Comparison of ENCODE assay signal across 9 cellular contexts in genomic region chr20:36154696-36155628, GRCh38. TPM values are rescaled to one million over a fixed set of nuclear protein-coding genes. Genes with fewer than 3 reads are reported as not detected.
DNase-seq lines count a peak whose midpoint lies in the region; ATAC-seq, FAIRE-seq and TF ChIP-seq lines count a peak whose summit lies in the region.
"Had no signal": no experiment of that assay in that cellular context is flagged by ENCODE, and none has a peak within 500 bp of the region (broad histone marks: within the 10 kb centered on the region; RNA-seq: fewer than 3 reads in every experiment).

Gene EPB41L1 (plus strand): TSS chr20:36154740. CDS start chr20:36173778, 19,038 bp downstream.

- no peak for TF ChIP-seq POLR2A in H54 (IDR thresholded peaks at IDR 0.05; ENCODE audit: low read depth, low read length)
- no peak for TF ChIP-seq POLR2A in GM18505 (IDR thresholded peaks at IDR 0.05; ENCODE audit: borderline replicate concordance, extremely low read depth, insufficient read depth, insufficient read length)

- H3K36me3 ChIP-seq in OCI-LY3 (replicated peaks; ENCODE audit: low read depth, low read length) (no peaks in the 10 kb centered on the region), endodermal cell (ENCODE audit: control insufficient read depth, insufficient read depth, low read length) (no peaks in the 10 kb centered on the region), mucosa of descending colon (ENCODE audit: low read depth) (no peaks in the 10 kb centered on the region), upper lobe of right lung (no peaks in the 10 kb centered on the region)

- intact Hi-C loops in mucosa of descending colon (cut with DNase I, micrococcal nuclease) (no loop called here), upper lobe of right lung (cut with DNase I) (no loop called here)

- no peaks in the 10 kb centered on the region for H3K9me3 Mint-ChIP-seq in endodermal cell

- peaks cover 7% of the 10 kb centered on the region; the same call in 1 of the 2 replicates for H3K27me3 ChIP-seq in OCI-LY3 (ENCODE audit: low read depth, low read length)
- H3K27me3 ChIP-seq in endodermal cell (ENCODE audit: control insufficient read depth, insufficient read depth, low read length, poor library complexity, severe bottlenecking) = peaks cover 27% of the 10 kb centered on the region
- H3K27me3 ChIP-seq in upper lobe of right lung = no peaks in the 10 kb centered on the region

- no peak within 1 kb of the TSS for H3K27ac Mint-ChIP-seq in endodermal cell

- no peak within 1 kb of the TSS for H2AFZ ChIP-seq in OCI-LY3 (ENCODE audit: low read depth, low read length)

- peak within 1 kb of the TSS; percentile 66 for H3K4me2 ChIP-seq in OCI-LY3 (ENCODE audit: low read length)

- peaks cover 32% of the 10 kb centered on the region for H3K27me3 Mint-ChIP-seq in endodermal cell (ENCODE audit: insufficient read depth)

- DNase-seq in EL (peak; percentile 18), endodermal cell (peak; percentile 84), mucosa of descending colon (peak in 1 of 3 donors; percentile 18), upper lobe of right lung (no peak), NAMALWA (ENCODE audit: low spot score) (no peak), H54 (ENCODE audit: insufficient read length, low spot score) (no peak)

- no peaks in the 10 kb centered on the region for H3K9me3 ChIP-seq in OCI-LY3 (ENCODE audit: insufficient read depth, low read length)
- H3K9me3 ChIP-seq in endodermal cell (ENCODE audit: control insufficient read depth, low read length) = no peaks in the 10 kb centered on the region
- no peaks in the 10 kb centered on the region for H3K9me3 ChIP-seq in mucosa of descending colon
- H3K9me3 ChIP-seq in upper lobe of right lung = no peaks in the 10 kb centered on the region

- H3K36me3 Mint-ChIP-seq in endodermal cell (ENCODE audit: low read depth) = no peaks in the 10 kb centered on the region

- H3K79me2 ChIP-seq in OCI-LY3 (ENCODE audit: low read length) = no peaks in the 10 kb centered on the region

- peak within 1 kb of the TSS; percentile 17; the same call in 1 of the 2 replicates for H3K9ac ChIP-seq in OCI-LY3 (ENCODE audit: low read length)
- peak within 1 kb of the TSS; percentile 38 for H3K9ac ChIP-seq in endodermal cell (ENCODE audit: extremely low read depth, low read length, poor library complexity, severe bottlenecking)

- H3K4me1 ChIP-seq in OCI-LY3 (ENCODE audit: low read length) (peaks cover 4% of the 10 kb centered on the region; the same call in 1 of the 2 replicates), endodermal cell (ENCODE audit: control insufficient read depth, insufficient read depth, low read length) (no peaks in the 10 kb centered on the region), mucosa of descending colon (ENCODE audit: low read depth) (peaks cover 2% of the 10 kb centered on the region), upper lobe of right lung (peaks cover 18% of the 10 kb centered on the region)

- TF ChIP-seq CTCF in OCI-LY3 (IDR thresholded peaks at IDR 0.05; ENCODE audit: low read depth, low read length) (no peak), endodermal cell (conservative IDR thresholded peaks at IDR 0.05) (no peak), mucosa of descending colon (IDR thresholded peaks at IDR 0.05) (no peak), upper lobe of right lung (IDR thresholded peaks at IDR 0.05) (no peak)

- H4K20me1 ChIP-seq in OCI-LY3 (ENCODE audit: insufficient read depth, low read length) = no peaks in the 10 kb centered on the region

- ATAC-seq in mucosa of descending colon = no peak
- ATAC-seq in upper lobe of right lung = no peak
- no peak for ATAC-seq in GM18505 (IDR thresholded peaks at IDR 0.05; ENCODE audit: unreplicated experiment)

- H3K4me3 Mint-ChIP-seq in endodermal cell = peak within 1 kb of the TSS; percentile 65

- no peak for FAIRE-seq in H54 (lab: Jason Lieb, UNC)

- WGBS in endodermal cell (ENCODE audit: insufficient coverage in 1 of 2, insufficient read length in 1 of 2), 2 experiments = 8 to 32% methylated on average over 10 to 51 of the region's 51 CpGs

- no peak within 1 kb of the TSS for H3K27ac ChIP-seq in OCI-LY3 (ENCODE audit: low read length)
- no peak within 1 kb of the TSS for H3K27ac ChIP-seq in endodermal cell (ENCODE audit: low read depth, low read length)
- H3K27ac ChIP-seq in upper lobe of right lung = peak within 1 kb of the TSS; percentile 55

- H3K4me3 ChIP-seq in OCI-LY3 (ENCODE audit: low read length) (peak within 1 kb of the TSS; percentile 71), endodermal cell (ENCODE audit: low read length) (peak within 1 kb of the TSS; percentile 80), mucosa of descending colon (no peak within 1 kb of the TSS), upper lobe of right lung (peak within 1 kb of the TSS; percentile 62)

- H3K4me1 Mint-ChIP-seq in endodermal cell = peaks cover 2% of the 10 kb centered on the region

RNA-seq across cellular contexts. Expression of gene EPB41L1, which starts in this region (rescaled TPM):
- total RNA-seq in endodermal cell = 10 to 100 TPM; 32.3 to 36.7 TPM
- polyA plus RNA-seq in endodermal cell (2013, experiment 1 of 2) = 43.7 TPM
- polyA plus RNA-seq in endodermal cell (2013, experiment 2 of 2) = 36.7 TPM
- 10 to 100 TPM; 41.0 to 95.3 (median 71.7) TPM for total RNA-seq in mucosa of descending colon
- total RNA-seq in upper lobe of right lung = 61.4 TPM
- total RNA-seq: T-helper 2 cell treated with Interferon-gamma antibody and Interleukin-4, amounts not matched to agents 100 ng/mL and 5 ng/mL, for 36 hours had no signal

Comparison
In these comparisons a context has a peak if more than half of its experiments do, and no peak if none do; other contexts are left out.
1. DNase-seq: peak in EL (single experiment) and endodermal cell (single experiment); none in upper lobe of right lung (single experiment), NAMALWA (single experiment) and H54 (single experiment).